In the genomic region with DNA sequence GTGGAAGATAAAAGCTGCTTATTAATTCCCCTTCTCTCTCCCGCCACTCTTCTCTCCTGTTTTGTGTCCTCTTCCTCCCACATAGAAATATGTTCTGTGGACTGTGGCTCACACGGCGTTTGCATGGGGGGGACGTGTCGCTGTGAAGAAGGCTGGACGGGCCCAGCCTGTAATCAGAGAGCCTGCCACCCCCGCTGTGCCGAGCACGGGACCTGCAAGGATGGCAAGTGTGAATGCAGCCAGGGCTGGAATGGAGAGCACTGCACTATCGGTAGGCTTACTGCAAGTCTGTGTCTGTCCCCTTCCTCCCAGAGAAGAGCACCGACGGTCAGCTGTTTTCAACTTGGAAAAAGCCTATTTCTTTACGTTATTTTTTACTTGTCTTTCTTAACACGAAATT, we compare ENCODE assay signal across 19 cellular contexts.
"Had no signal": no experiment of that assay in that cellular context is flagged by ENCODE, and none has a peak within 500 bp of the region (broad histone marks: within the 10 kb centered on the region; RNA-seq: fewer than 3 reads in every experiment).

No MANE protein-coding gene starts in this region.

- H3K4me3 ChIP-seq: esophagus squamous epithelium, lung, ovary, right atrium auricular region, sigmoid colon, skin epidermis, stomach, thoracic aorta, transverse colon had no signal

- H3K9me3 ChIP-seq: esophagus squamous epithelium, ovary, right atrium auricular region, sigmoid colon, stomach, thoracic aorta, transverse colon had no signal

- DNase-seq: effector memory CD8-positive, alpha-beta T cell; esophagus squamous epithelium; foreskin fibroblast; hippocampal formation; left colon; left ventricle myocardium superior; naive thymus-derived CD4-positive, alpha-beta T cell; nucleus accumbens; ovary; sigmoid colon; stimulated activated CD4-positive, alpha-beta T cell treated with anti-CD3 and anti-CD28 coated beads, Interleukin-12 subunit alpha, Interleukin-12 subunit beta, amount 100 ng/mL, for 4 hours; stimulated activated naive CD4-positive, alpha-beta T cell; stomach; substantia nigra; transverse colon had no signal

- H3K4me1 ChIP-seq: esophagus squamous epithelium, sigmoid colon, stomach, transverse colon had no signal

- H3K27ac ChIP-seq: esophagus squamous epithelium, ovary, right atrium auricular region, sigmoid colon, skin epidermis, stomach, thoracic aorta, transverse colon had no signal

- H3K27me3 ChIP-seq: esophagus squamous epithelium, ovary, right atrium auricular region, sigmoid colon, stomach had no signal

- H3K36me3 ChIP-seq: esophagus squamous epithelium, ovary, right atrium auricular region, stomach, thoracic aorta, transverse colon had no signal
